In genomic region chr17:31582151-31582907, GRCh38 we compare ENCODE assay signal across 8 cellular contexts.
DNase-seq lines count a peak whose midpoint lies in the region; ATAC-seq lines count a peak whose summit lies in the region.

No MANE protein-coding gene starts in this region.

- intact Hi-C loops in activated CD4-positive, alpha-beta T cell treated with anti-CD3 and anti-CD28 coated beads for 36 hours (cut with DNase I, micrococcal nuclease) = no loop called here

- no peak overlapping the region for H3K4me3 Mint-ChIP-seq in activated CD4-positive, alpha-beta T cell treated with anti-CD3 and anti-CD28 coated beads for 36 hours

- peak; percentile 33 for ATAC-seq in activated CD4-positive, alpha-beta T cell treated with anti-CD3 and anti-CD28 coated beads for 36 hours
- ATAC-seq in GM18909 (IDR thresholded peaks at IDR 0.05; ENCODE audit: poor library complexity, unreplicated experiment) = no peak

- POLR2A ChIA-PET in activated CD4-positive, alpha-beta T cell treated with anti-CD3 and anti-CD28 coated beads for 36 hours (lab: Charles Lee) = no interaction called here

- H3K27ac Mint-ChIP-seq in activated CD4-positive, alpha-beta T cell treated with anti-CD3 and anti-CD28 coated beads for 36 hours = no peak overlapping the region

- DNase-seq in activated CD4-positive, alpha-beta T cell treated with anti-CD3 and anti-CD28 coated beads for 36 hours = peak; percentile 10
- no peak for DNase-seq in activated CD4-positive, alpha-beta T cell treated with anti-CD3 and anti-CD28 coated beads, Interleukin-2, amount 50 U/mL, for 1 hour
- peak; percentile 77 for DNase-seq in astrocyte of the hippocampus (ENCODE audit: low read depth, low spot score)
- peak; percentile 86 to 91 for DNase-seq in lung microvascular endothelial cell (ENCODE audit: low read depth in 2 of 2)
- DNase-seq in ureter (ENCODE audit: low spot score) = peak; percentile 61
- no peak for DNase-seq in activated CD4-positive, alpha-beta T cell treated with anti-CD3 and anti-CD28 coated beads for 1 hour
- DNase-seq in NCI-H2196 (lab: John Stamatoyannopoulos, UW; ENCODE audit: unreplicated experiment) = no peak

- no peaks in the 10 kb centered on the region for H3K36me3 Mint-ChIP-seq in activated CD4-positive, alpha-beta T cell treated with anti-CD3 and anti-CD28 coated beads for 36 hours (ENCODE audit: low read depth)

- no peaks in the 10 kb centered on the region for H3K9me3 Mint-ChIP-seq in activated CD4-positive, alpha-beta T cell treated with anti-CD3 and anti-CD28 coated beads for 36 hours (ENCODE audit: low read depth)

- no peaks in the 10 kb centered on the region for H3K4me1 Mint-ChIP-seq in activated CD4-positive, alpha-beta T cell treated with anti-CD3 and anti-CD28 coated beads for 36 hours

- CTCF ChIA-PET in activated CD4-positive, alpha-beta T cell treated with anti-CD3 and anti-CD28 coated beads for 36 hours (lab: Charles Lee) = interaction anchor here (1.0 kb wide), 1 partner anchor 19 kb away, joined by 3 read pairs; no protein-coding TSS in a partner anchor

- H3K27me3 Mint-ChIP-seq in activated CD4-positive, alpha-beta T cell treated with anti-CD3 and anti-CD28 coated beads for 36 hours = no peaks in the 10 kb centered on the region

Comparison
In these comparisons a context has a peak if more than half of its experiments do, and no peak if none do; other contexts are left out.
1. DNase-seq: peak in activated CD4-positive, alpha-beta T cell treated with anti-CD3 and anti-CD28 coated beads for 36 hours (single experiment), astrocyte of the hippocampus (single experiment), lung microvascular endothelial cell (2 of 2) and ureter (single experiment); none in activated CD4-positive, alpha-beta T cell treated with anti-CD3 and anti-CD28 coated beads, Interleukin-2, amount 50 U/mL, for 1 hour (single experiment), activated CD4-positive, alpha-beta T cell treated with anti-CD3 and anti-CD28 coated beads for 1 hour (single experiment) and NCI-H2196 (single experiment).